14 cellular contexts compared by ENCODE assay signal in the genomic region with DNA sequence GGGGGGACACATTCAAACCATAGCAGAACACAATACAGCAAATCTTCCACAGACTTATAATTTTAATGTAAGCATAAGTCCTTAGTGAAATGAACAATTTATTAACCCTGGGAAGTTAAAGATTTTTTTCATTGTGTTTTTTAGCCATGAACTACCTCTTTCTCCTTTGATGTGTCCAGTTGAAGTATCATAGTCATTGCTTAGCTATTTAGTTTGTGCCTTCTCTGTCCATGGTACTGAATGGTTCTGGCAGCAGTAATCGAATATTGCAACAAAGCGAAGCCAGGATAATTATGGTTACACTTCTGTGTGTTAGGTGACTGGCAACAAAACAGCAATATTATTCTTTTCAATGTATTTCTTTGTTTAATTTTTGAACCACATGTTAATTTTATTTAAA.
DNase-seq lines count a peak whose midpoint lies in the region; ATAC-seq and TF ChIP-seq lines count a peak whose summit lies in the region.
"Had no signal": no experiment of that assay in that cellular context is flagged by ENCODE, and none has a peak within 500 bp of the region (broad histone marks: within the 10 kb centered on the region; RNA-seq: fewer than 3 reads in every experiment).

No MANE protein-coding gene starts in this region.

- DNase-seq in EH (ENCODE audit: low read depth): peak; percentile 3
- DNase-seq in M059J (ENCODE audit: low read depth): peak; percentile 30
- DNase-seq in astrocyte of the cerebellum (ENCODE audit: low read depth): peak; percentile 1
- DNase-seq in kidney glomerular epithelial cell (lab: John Stamatoyannopoulos, UW): peak; percentile 2
- no peak for DNase-seq in left colon
- DNase-seq in NK-92 treated with Interleukin-12 subunit alpha and Interleukin-12 subunit beta, amount 100 ng/mL, for 24 hours (lab: John Stamatoyannopoulos, UW): no peak
- no peak for DNase-seq in nucleus accumbens (lab: John Stamatoyannopoulos, UW)
- no peak for DNase-seq in NCI-H226
- DNase-seq: activated naive CD4-positive, alpha-beta T cell treated with Interleukin-2 at 50 U/mL for 16 hours; dorsolateral prefrontal cortex; H9; KBM-7; NCI-H446 treated with DMSO at 0.1 percent for 48 hours; T-cell had no signal

- no peak for ATAC-seq in left colon
- ATAC-seq: T-cell had no signal

- intact Hi-C loops in left colon (cut with DNase I, micrococcal nuclease): no loop called here

- no peak for TF ChIP-seq CTCF in astrocyte of the cerebellum (IDR thresholded peaks at IDR 0.05; ENCODE audit: low read depth, low read length, missing control alignments)

- in situ Hi-C loops in astrocyte of the cerebellum (cut with HindIII; ENCODE audit: low sequenced_read_pairs): no loop called here

- H3K4me3 ChIP-seq in astrocyte of the cerebellum (ENCODE audit: low read depth, low read length): no peak overlapping the region
- H3K4me3 ChIP-seq: dorsolateral prefrontal cortex had no signal

Comparison
In these comparisons a context has a peak if more than half of its experiments do, and no peak if none do; other contexts are left out.
1. DNase-seq: peak in EH (single experiment), M059J (single experiment), astrocyte of the cerebellum (single experiment) and kidney glomerular epithelial cell (single experiment); none in left colon (0 of 2), NK-92 treated with Interleukin-12 subunit alpha and Interleukin-12 subunit beta, amount 100 ng/mL, for 24 hours (single experiment), nucleus accumbens (0 of 56) and NCI-H226 (single experiment).